ENCODE assay signal across 12 cellular contexts in the genomic region with DNA sequence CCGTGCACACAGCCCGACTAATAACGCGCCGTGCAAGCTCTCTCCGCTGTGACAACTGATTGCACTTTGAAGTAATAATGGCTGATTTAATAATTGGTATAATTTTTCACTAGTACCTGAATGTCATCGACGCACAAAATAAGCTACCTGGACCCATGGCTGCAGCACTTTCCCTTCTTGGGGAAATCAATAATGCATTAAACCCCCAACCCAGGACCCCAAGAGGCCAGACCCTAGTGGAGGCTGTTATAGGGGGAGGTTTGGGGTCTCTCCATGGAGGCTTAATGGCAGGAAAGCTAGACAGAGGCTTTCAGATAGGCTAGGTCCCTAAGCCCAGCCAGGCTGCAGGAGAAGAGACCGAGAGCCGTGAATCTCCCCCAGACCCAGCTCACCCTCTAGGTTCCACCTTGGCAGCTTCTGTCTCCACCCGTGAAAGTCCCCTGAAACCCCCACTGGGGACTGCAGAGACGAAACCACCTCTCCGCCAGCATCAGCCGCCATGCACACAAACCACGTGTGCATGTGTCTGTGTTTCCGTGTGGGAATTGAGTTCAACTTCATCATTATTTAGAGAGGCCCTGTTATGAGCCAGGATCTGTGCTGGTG.
DNase-seq lines count a peak whose midpoint lies in the region; TF ChIP-seq lines count a peak whose summit lies in the region.
"Had no signal": no experiment of that assay in that cellular context is flagged by ENCODE, and none has a peak within 500 bp of the region (broad histone marks: within the 10 kb centered on the region; RNA-seq: fewer than 3 reads in every experiment).

No MANE protein-coding gene starts in this region.

- H3K4me1 ChIP-seq in Loucy (ENCODE audit: insufficient read depth, low read length, poor library complexity, severe bottlenecking) (no peaks in the 10 kb centered on the region), testis (peaks cover 3% of the 10 kb centered on the region)
- H3K4me1 ChIP-seq: HAP-1 had no signal

- TF ChIP-seq CTCF in Loucy (conservative IDR thresholded peaks at IDR 0.05; ENCODE audit: low read length) (no peak), nephron (IDR thresholded peaks at IDR 0.05; ENCODE audit: unreplicated experiment in 3 of 3) (no peak), testis (IDR thresholded peaks at IDR 0.05) (no peak)

- H3K27me3 ChIP-seq in Loucy (ENCODE audit: insufficient read depth, low read length, poor library complexity, severe bottlenecking), result no peaks in the 10 kb centered on the region
- H3K27me3 ChIP-seq in testis, result no peaks in the 10 kb centered on the region

- H3K4me1 Mint-ChIP-seq in nephron, result peaks cover 25% of the 10 kb centered on the region

- TF ChIP-seq POLR2A in testis (IDR thresholded peaks at IDR 0.05), result no peak

- peaks cover 35% of the 10 kb centered on the region for H3K27me3 Mint-ChIP-seq in nephron (ENCODE audit: low read depth)

- H3K4me2 ChIP-seq in Loucy (ENCODE audit: low read depth, low read length, poor library complexity, severe bottlenecking), result no peak overlapping the region

- H2AFZ ChIP-seq in Loucy (ENCODE audit: low read length), result 0 out of 2 replicates have a peak overlapping the region, but pooled peaks have one; percentile 10

- H3K9ac ChIP-seq in Loucy (ENCODE audit: low read depth, low read length, poor library complexity, severe bottlenecking), result no peak overlapping the region

- WGBS in testis, 2 donors, result 73 to 77% methylated on average over 16 of the region's 16 CpGs

- peak overlapping the region in 2 of 3 experiments; percentile 4 to 12 for H3K4me3 Mint-ChIP-seq in nephron

- H3K36me3 ChIP-seq in Loucy (ENCODE audit: insufficient read depth, low read length) (no peaks in the 10 kb centered on the region), testis (ENCODE audit: low read depth, missing control alignments) (no peaks in the 10 kb centered on the region)
- H3K36me3 ChIP-seq: HAP-1 had no signal

- intact Hi-C loops in testis (cut with DNase I; ENCODE audit: low total_unique reads), result no loop called here

- peaks cover 4% of the 10 kb centered on the region for H3K36me3 Mint-ChIP-seq in nephron (ENCODE audit: low read depth)

- peak overlapping the region in 1 of 3 experiments; percentile 68 for H3K27ac Mint-ChIP-seq in nephron

- H3K9me3 ChIP-seq in Loucy (ENCODE audit: insufficient read depth, low read depth, low read length) (no peaks in the 10 kb centered on the region), testis (no peaks in the 10 kb centered on the region)
- H3K9me3 ChIP-seq: HAP-1 had no signal

- no peaks in the 10 kb centered on the region for H3K9me3 Mint-ChIP-seq in nephron

- no peaks in the 10 kb centered on the region for H4K20me1 ChIP-seq in Loucy (ENCODE audit: insufficient read depth, low read length, poor library complexity, severe bottlenecking)

- no peak overlapping the region for H3K27ac ChIP-seq in testis

- no peaks in the 10 kb centered on the region for H3K79me2 ChIP-seq in Loucy (ENCODE audit: insufficient read depth, low read length)

- H3K9me2 ChIP-seq in Loucy (replicated peaks; ENCODE audit: low read depth, low read length), result no peaks in the 10 kb centered on the region

- no peaks in the 10 kb centered on the region for H3F3A ChIP-seq in Loucy (ENCODE audit: low read depth)

- DNase-seq in GM03348 (ENCODE audit: low spot score) (peak; percentile 1), testis (peak; percentile 6), NCI-H526 (lab: John Stamatoyannopoulos, UW) (no peak), HuH-7 (ENCODE audit: low spot score) (no peak)
- DNase-seq in stimulated activated CD4-positive, alpha-beta T cell treated with anti-CD3 and anti-CD28 coated beads, Interleukin-4, amount 100 ng/mL, for 1 hour, result no peak
- DNase-seq: DMS 273 treated with DMSO at 0.1 percent for 48 hours, NCI-H1048, NCI-H226, NCI-H526 treated with DMSO at 0.1 percent for 48 hours had no signal

- no peak overlapping the region for H3K4me3 ChIP-seq in Loucy (ENCODE audit: low read length, poor library complexity, severe bottlenecking)
- H3K4me3 ChIP-seq in testis, result no peak overlapping the region
- H3K4me3 ChIP-seq: HAP-1 had no signal

Comparison
In these comparisons a context has a peak if more than half of its experiments do, and no peak if none do; other contexts are left out.
1. DNase-seq: peak in GM03348 (single experiment) and testis (single experiment); none in NCI-H526 (0 of 2), stimulated activated CD4-positive, alpha-beta T cell treated with anti-CD3 and anti-CD28 coated beads, Interleukin-4, amount 100 ng/mL, for 1 hour (single experiment) and HuH-7 (single experiment).